ENCODE assay signal across 21 cellular contexts in the genomic region with DNA sequence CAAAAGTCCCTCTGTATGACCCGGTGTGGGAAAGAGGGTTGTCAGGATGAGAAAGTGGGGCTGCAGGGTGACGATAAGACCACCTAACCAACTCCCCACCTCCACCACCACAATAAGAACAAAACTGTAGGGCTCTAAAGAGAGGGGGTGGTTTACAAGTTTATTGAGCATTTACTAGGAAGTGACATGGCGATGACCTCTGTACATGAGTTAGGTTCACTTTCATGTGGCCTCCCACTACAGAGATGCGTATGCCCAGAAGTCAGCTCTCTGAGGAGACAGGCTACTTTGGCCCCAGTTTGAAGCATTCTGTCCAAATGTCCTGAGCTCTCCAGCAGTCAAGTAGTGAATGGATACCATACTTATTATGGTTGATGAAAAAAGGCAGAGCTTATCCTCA. TPM values are rescaled to one million over a fixed set of nuclear protein-coding genes. Genes with fewer than 3 reads are reported as not detected.
DNase-seq lines count a peak whose midpoint lies in the region; ATAC-seq, FAIRE-seq and TF ChIP-seq lines count a peak whose summit lies in the region.
"Had no signal": no experiment of that assay in that cellular context is flagged by ENCODE, and none has a peak within 500 bp of the region (broad histone marks: within the 10 kb centered on the region; RNA-seq: fewer than 3 reads in every experiment).

No MANE protein-coding gene starts in this region.

- POLR2A ChIA-PET in HEK293 (lab: Yijun Ruan, JAX), result no interaction called here

- CTCF ChIA-PET in Calu3 (lab: Charles Lee) (no interaction called here), HEK293 (lab: Yijun Ruan, JAX) (interaction anchor here (0.6 to 2.5 kb wide), 2 partner anchors 92 to 177 kb away, joined by 4 to 7 read pairs; no protein-coding TSS in a partner anchor)

- H3K27me3 ChIP-seq in psoas muscle (ENCODE audit: insufficient read depth in 3 of 3, low read length in 2 of 3) (no peaks in the 10 kb centered on the region), small intestine (ENCODE audit: control insufficient read depth in 2 of 2, insufficient read depth in 2 of 2, low read length in 2 of 2) (no peaks in the 10 kb centered on the region)
- H3K27me3 ChIP-seq: MG63, neutrophil had no signal

- FAIRE-seq in small intestine (lab: Jason Lieb, UNC), result no peak

- H3K9me3 Mint-ChIP-seq in Calu3 (ENCODE audit: low read depth, unreplicated experiment), result no peaks in the 10 kb centered on the region
- H3K9me3 Mint-ChIP-seq in activated naive CD8-positive, alpha-beta T cell treated with anti-CD3 and anti-CD28 coated beads for 36 hours, result no peaks in the 10 kb centered on the region

- DNase-seq in Calu3, result no peak
- DNase-seq in activated naive CD8-positive, alpha-beta T cell treated with anti-CD3 and anti-CD28 coated beads for 36 hours, result no peak
- DNase-seq in psoas muscle, result no peak
- no peak for DNase-seq in small intestine
- DNase-seq in NCI-H2196 (lab: John Stamatoyannopoulos, UW; ENCODE audit: unreplicated experiment), result no peak
- DNase-seq in DMS114 treated with DMSO at 0.1 percent for 48 hours (lab: John Stamatoyannopoulos, UW; ENCODE audit: unreplicated experiment), result no peak
- no peak for DNase-seq in NCI-H2081 (lab: John Stamatoyannopoulos, UW)
- DNase-seq: activated gamma-delta T cell; central memory CD4-positive, alpha-beta T cell; effector memory CD4-positive, alpha-beta T cell; GOT3; MG63; mucosa of descending colon; NCI-H1436 treated with DMSO at 0.1 percent for 48 hours; NCI-H748 treated with DMSO at 0.1 percent for 48 hours; SHP77; trophoblast cell had no signal

- H3K36me3 ChIP-seq in HEK293 (ENCODE audit: control insufficient read depth in 2 of 2, insufficient read depth in 1 of 2, low read length in 2 of 2), result peaks cover 0 to 37% of the 10 kb centered on the region in 2 experiments; a peak in 1 of 3 replicates
- peaks cover 5 to 57% of the 10 kb centered on the region in 2 donors for H3K36me3 ChIP-seq in psoas muscle (ENCODE audit: insufficient read depth in 1 of 2, low read depth in 1 of 2)
- H3K36me3 ChIP-seq in small intestine (ENCODE audit: control insufficient read depth in 2 of 2, insufficient read depth in 2 of 2, low read length in 2 of 2), result peaks cover 8% of the 10 kb centered on the region in 2 donors

- H3K9me3 ChIP-seq in HEK293 (ENCODE audit: control insufficient read depth, insufficient read depth, low read depth, low read length) (no peaks in the 10 kb centered on the region), psoas muscle (no peaks in the 10 kb centered on the region), small intestine (ENCODE audit: control insufficient read depth, low read depth) (no peaks in the 10 kb centered on the region)
- H3K9me3 ChIP-seq: MG63, mucosa of descending colon, neutrophil had no signal

- TSS peak; percentile 12 for BruUV-seq in Calu3 (replicated peaks; lab: Mats Ljungman, UMichigan)

- H3K27ac Mint-ChIP-seq in Calu3 (ENCODE audit: unreplicated experiment), result no peak overlapping the region
- peak overlapping the region; percentile 19 for H3K27ac Mint-ChIP-seq in activated naive CD8-positive, alpha-beta T cell treated with anti-CD3 and anti-CD28 coated beads for 36 hours

- H3K36me3 Mint-ChIP-seq in Calu3 (ENCODE audit: insufficient read depth, unreplicated experiment), result peaks cover 15% of the 10 kb centered on the region
- peaks cover 3% of the 10 kb centered on the region for H3K36me3 Mint-ChIP-seq in activated naive CD8-positive, alpha-beta T cell treated with anti-CD3 and anti-CD28 coated beads for 36 hours

- peaks cover 23% of the 10 kb centered on the region for H3K4me1 Mint-ChIP-seq in Calu3 (ENCODE audit: low read depth, unreplicated experiment)
- H3K4me1 Mint-ChIP-seq in activated naive CD8-positive, alpha-beta T cell treated with anti-CD3 and anti-CD28 coated beads for 36 hours, result peaks cover 4% of the 10 kb centered on the region

- intact Hi-C loops in Calu3 (cut with micrococcal nuclease; ENCODE audit: unreplicated experiment) (no loop called here), psoas muscle (cut with DNase I) (loop anchor here (5.0 kb wide), 3 partner anchors 39 to 56 kb away; a partner anchor contains a TSS)

- H3K27ac ChIP-seq in HEK293 (ENCODE audit: extremely low read depth, low read depth, low read length), result no peak overlapping the region
- H3K27ac ChIP-seq in psoas muscle, result peak overlapping the region; percentile 23
- no peak overlapping the region for H3K27ac ChIP-seq in small intestine (ENCODE audit: low read depth in 1 of 2, low read length in 1 of 2)
- H3K27ac ChIP-seq: neutrophil had no signal

- TF ChIP-seq CTCF in Calu3 (IDR thresholded peaks at IDR 0.05; ENCODE audit: unreplicated experiment) (no peak), HEK293 (tag by site-specific recombination; IDR thresholded peaks at IDR 0.05) (no peak), psoas muscle (IDR thresholded peaks at IDR 0.05) (no peak)

- H3K4me1 ChIP-seq in HEK293 (ENCODE audit: control insufficient read depth, insufficient read depth, low read length), result peaks cover 4% of the 10 kb centered on the region; the same call in 1 of the 2 replicates
- H3K4me1 ChIP-seq in psoas muscle, result peaks cover 36% of the 10 kb centered on the region
- no peaks in the 10 kb centered on the region for H3K4me1 ChIP-seq in small intestine (ENCODE audit: control insufficient read depth in 2 of 2, insufficient read depth in 1 of 2, low read depth in 1 of 2, low read length in 1 of 2)

- H3K4me3 Mint-ChIP-seq in Calu3 (ENCODE audit: low read depth, unreplicated experiment), result no peak overlapping the region
- H3K4me3 Mint-ChIP-seq in activated naive CD8-positive, alpha-beta T cell treated with anti-CD3 and anti-CD28 coated beads for 36 hours, result no peak overlapping the region

- H3K27me3 Mint-ChIP-seq in Calu3 (ENCODE audit: unreplicated experiment), result no peaks in the 10 kb centered on the region
- H3K27me3 Mint-ChIP-seq in activated naive CD8-positive, alpha-beta T cell treated with anti-CD3 and anti-CD28 coated beads for 36 hours, result no peaks in the 10 kb centered on the region

- 93 to 96% (median 95%) methylated on average over 4 of the region's 4 CpGs for WGBS in psoas muscle, 3 donors
- 77 to 95% (median 83%) methylated on average over 4 of the region's 4 CpGs for WGBS in small intestine, 3 donors

- no peak for ATAC-seq in psoas muscle
- ATAC-seq: left lobe of liver, mucosa of descending colon had no signal

- H3K4me3 ChIP-seq in HEK293 (ENCODE audit: low read depth, low read length) (no peak overlapping the region), psoas muscle (no peak overlapping the region), small intestine (ENCODE audit: low read depth in 1 of 2, low read length in 2 of 2) (no peak overlapping the region)
- H3K4me3 ChIP-seq: MG63, mucosa of descending colon had no signal

TF ChIP-seq in HEK293, 187 proteins besides CTCF, POLR2A, EP300 and RAD21:
- TF ChIP-seq, protein P1, sequence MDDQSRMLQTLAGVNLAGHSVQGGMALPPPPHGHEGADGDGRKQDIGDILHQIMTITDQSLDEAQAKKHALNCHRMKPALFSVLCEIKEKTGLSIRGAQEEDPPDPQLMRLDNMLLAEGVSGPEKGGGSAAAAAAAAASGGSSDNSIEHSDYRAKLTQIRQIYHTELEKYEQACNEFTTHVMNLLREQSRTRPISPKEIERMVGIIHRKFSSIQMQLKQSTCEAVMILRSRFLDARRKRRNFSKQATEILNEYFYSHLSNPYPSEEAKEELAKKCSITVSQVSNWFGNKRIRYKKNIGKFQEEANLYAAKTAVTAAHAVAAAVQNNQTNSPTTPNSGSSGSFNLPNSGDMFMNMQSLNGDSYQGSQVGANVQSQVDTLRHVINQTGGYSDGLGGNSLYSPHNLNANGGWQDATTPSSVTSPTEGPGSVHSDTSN (CRISPR knock-in tag; IDR thresholded peaks at IDR 0.05), result no peak
- peak; percentile 76 for TF ChIP-seq ZNF664 (tag by site-specific recombination; IDR thresholded peaks at IDR 0.05)
TF ChIP-seq in HEK293: peak in this region for 1.

RNA-seq across cellular contexts. Expression of a gene that starts 28.7 kb away (rescaled TPM):
- total RNA-seq in Calu3 (2022) (0.17 and 0.32 TPM in 2 replicates), psoas muscle (10 to 100 TPM in 1 of 4 donors, 1 to 10 TPM in 3; 3.1 to 49.1 (median 3.6) TPM)
- under 1 TPM; 0.18 to 0.39 TPM for total RNA-seq in activated naive CD8-positive, alpha-beta T cell treated with anti-CD3 and anti-CD28 coated beads for 36 hours
- polyA plus RNA-seq in psoas muscle (1 to 10 TPM; 1.2 to 3.1 (median 1.6) TPM), small intestine (1 to 10 TPM in 1 of 3 donors, under 1 TPM in 1, not detected in 1; 0.27 to 2.3 TPM)
- total RNA-seq: left lobe of liver, renal cortical epithelial cell had no signal

RNA-seq across cellular contexts. Expression of a gene that starts 40.1 kb away (rescaled TPM):
- 58.3 and 61.1 TPM in 2 replicates for total RNA-seq in Calu3 (2022)
- 10 to 100 TPM; 32.1 to 32.7 TPM for total RNA-seq in activated naive CD8-positive, alpha-beta T cell treated with anti-CD3 and anti-CD28 coated beads for 36 hours
- 10 to 100 TPM; 37.1 to 53.4 (median 51.1) TPM for total RNA-seq in psoas muscle
- 10 to 100 TPM; 23.2 to 56.3 (median 35.4) TPM for polyA plus RNA-seq in psoas muscle
- 10 to 100 TPM in 1 of 3 donors, 1 to 10 TPM in 2; 6.5 to 30.6 (median 6.9) TPM for polyA plus RNA-seq in small intestine

RNA-seq across cellular contexts. Expression of a gene that starts 51.2 kb away (rescaled TPM):
- 59.6 and 64.4 TPM in 2 replicates for total RNA-seq in Calu3 (2022)
- total RNA-seq in activated naive CD8-positive, alpha-beta T cell treated with anti-CD3 and anti-CD28 coated beads for 36 hours, result 10 to 100 TPM; 55.1 to 58.4 TPM
- 10 to 100 TPM; 20.9 to 38.8 (median 22.1) TPM for total RNA-seq in psoas muscle
- 10 to 100 TPM; 18.1 to 92.3 (median 40.4) TPM for polyA plus RNA-seq in psoas muscle
- polyA plus RNA-seq in small intestine, result 10 to 100 TPM in 1 of 3 donors, 1 to 10 TPM in 2; 8.1 to 37.3 (median 9.2) TPM
